12 cellular contexts compared by ENCODE assay signal in the genomic region with DNA sequence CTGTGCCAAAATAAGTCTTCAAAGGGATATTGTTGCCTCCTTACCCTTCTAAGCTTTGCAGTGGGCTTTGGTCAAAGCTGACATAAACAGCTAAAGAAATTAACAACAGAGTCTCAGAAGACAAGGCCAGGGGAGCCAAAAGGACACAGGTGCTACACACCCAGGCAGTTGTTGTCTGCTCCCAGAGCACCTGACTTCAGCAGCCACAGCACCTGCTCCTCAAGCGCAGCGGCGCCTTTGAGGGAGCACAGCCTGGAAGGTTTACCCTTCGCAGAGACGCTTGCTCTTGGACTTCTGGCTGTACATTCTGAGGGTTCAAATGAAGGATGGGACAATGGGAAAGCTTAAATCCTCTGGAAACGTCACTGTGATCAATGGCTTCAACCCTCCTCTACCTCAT. TPM values are rescaled to one million over a fixed set of nuclear protein-coding genes. Genes with fewer than 3 reads are reported as not detected.
A peak's percentile ranks its signal among the peaks of the same experiment; 100 is the strongest.
DNase-seq lines count a peak whose midpoint lies in the region; ATAC-seq and TF ChIP-seq lines count a peak whose summit lies in the region.
"Had no signal": no experiment of that assay in that cellular context is flagged by ENCODE, and none has a peak within 500 bp of the region (broad histone marks: within the 10 kb centered on the region; RNA-seq: fewer than 3 reads in every experiment).

No MANE protein-coding gene starts in this region.

- peak overlapping the region; percentile 76 to 78 for H3K27ac Mint-ChIP-seq in effector memory CD8-positive, alpha-beta T cell
- no peak overlapping the region for H3K27ac Mint-ChIP-seq in activated naive CD4-positive, alpha-beta T cell treated with anti-CD3 and anti-CD28 coated beads, Interleukin-2, amount 50 U/mL, for 72 hours
- H3K27ac Mint-ChIP-seq: T-helper 2 cell treated with Interferon-gamma antibody and Interleukin-4, amounts not matched to agents 5 μg/mL and 100 μg/mL, for 36 hours had no signal

- no peak overlapping the region for H3K9ac ChIP-seq in trophoblast cell (ENCODE audit: low read length)

- H2AFZ ChIP-seq in trophoblast cell (ENCODE audit: insufficient read depth, low read length, poor library complexity), result no peak overlapping the region

- intact Hi-C loops in esophagus muscularis mucosa (cut with DNase I), result no loop called here

- no peak for TF ChIP-seq CTCF in esophagus muscularis mucosa (IDR thresholded peaks at IDR 0.05)

- H2BK120ac ChIP-seq in trophoblast cell (ENCODE audit: insufficient read depth, low read length, poor library complexity), result no peak overlapping the region

- H3K14ac ChIP-seq in trophoblast cell (ENCODE audit: low read length), result no peak overlapping the region

- peak overlapping the region; percentile 21 to 35 for H3K4me3 Mint-ChIP-seq in effector memory CD8-positive, alpha-beta T cell
- H3K4me3 Mint-ChIP-seq: neural crest cell; T-helper 2 cell treated with Interferon-gamma antibody and Interleukin-4, amounts not matched to agents 5 μg/mL and 100 μg/mL, for 36 hours had no signal

- H2BK5ac ChIP-seq in trophoblast cell (ENCODE audit: low read depth, low read length, poor library complexity), result no peak overlapping the region

- peak overlapping the region; percentile 84 for H3K4ac ChIP-seq in trophoblast cell (ENCODE audit: low read depth, low read length)

- H3K9me3 ChIP-seq in trophoblast cell (ENCODE audit: insufficient read depth, low read depth, low read length) (no peaks in the 10 kb centered on the region), esophagus muscularis mucosa (no peaks in the 10 kb centered on the region)

- peaks cover 2% of the 10 kb centered on the region for H3K79me1 ChIP-seq in trophoblast cell (ENCODE audit: low read length)

- no peak overlapping the region for H4K8ac ChIP-seq in trophoblast cell (ENCODE audit: low read depth, low read length)

- peak overlapping the region; percentile 38 for H4K91ac ChIP-seq in trophoblast cell (ENCODE audit: low read depth, low read length)

- H3K9me3 Mint-ChIP-seq in effector memory CD8-positive, alpha-beta T cell, result no peaks in the 10 kb centered on the region
- no peaks in the 10 kb centered on the region for H3K9me3 Mint-ChIP-seq in activated naive CD4-positive, alpha-beta T cell treated with anti-CD3 and anti-CD28 coated beads, Interleukin-2, amount 50 U/mL, for 72 hours
- H3K9me3 Mint-ChIP-seq: neural crest cell; T-helper 2 cell treated with Interferon-gamma antibody and Interleukin-4, amounts not matched to agents 5 μg/mL and 100 μg/mL, for 36 hours had no signal

- H3K27me3 ChIP-seq in trophoblast cell (ENCODE audit: insufficient read depth, low read length) (no peaks in the 10 kb centered on the region), esophagus muscularis mucosa (no peaks in the 10 kb centered on the region)

- peaks cover 8 to 20% of the 10 kb centered on the region in 2 experiments for H3K4me1 ChIP-seq in trophoblast cell (ENCODE audit: control insufficient read depth in 1 of 2, insufficient read depth in 2 of 2, low read length in 2 of 2)
- H3K4me1 ChIP-seq in esophagus muscularis mucosa, result peaks cover 54 to 75% (median 73%) of the 10 kb centered on the region in 4 donors

- peaks cover 14% of the 10 kb centered on the region for H3K79me2 ChIP-seq in trophoblast cell (ENCODE audit: control insufficient read depth, insufficient read depth, low read length, poor library complexity)

- no peak for TF ChIP-seq POLR2A in esophagus muscularis mucosa (IDR thresholded peaks at IDR 0.05; ENCODE audit: low read depth)

- H3K23ac ChIP-seq in trophoblast cell (ENCODE audit: low read length), result no peak overlapping the region

- no peaks in the 10 kb centered on the region for H3K27me3 Mint-ChIP-seq in effector memory CD8-positive, alpha-beta T cell

- no CpG with 5 or more reads among the region's 6 CpGs for WGBS in trophoblast cell (ENCODE audit: extremely low coverage, insufficient coverage, insufficient read length)
- WGBS in esophagus muscularis mucosa, result 90% methylated on average over 6 of the region's 6 CpGs

- H3K36me3 Mint-ChIP-seq in effector memory CD8-positive, alpha-beta T cell (ENCODE audit: insufficient read depth), result peaks cover 20% of the 10 kb centered on the region
- H3K36me3 Mint-ChIP-seq in activated naive CD4-positive, alpha-beta T cell treated with anti-CD3 and anti-CD28 coated beads, Interleukin-2, amount 50 U/mL, for 72 hours, result no peaks in the 10 kb centered on the region

- H2AK5ac ChIP-seq in trophoblast cell (ENCODE audit: low read length), result peak overlapping the region; percentile 35

- TF ChIP-seq EP300 in esophagus muscularis mucosa (IDR thresholded peaks at IDR 0.05), result no peak

- peak overlapping the region; percentile 87 for H3K18ac ChIP-seq in trophoblast cell (ENCODE audit: low read length)

- peak overlapping the region; percentile 42 for H2BK12ac ChIP-seq in trophoblast cell (ENCODE audit: low read length)

- H3K4me3 ChIP-seq in trophoblast cell (ENCODE audit: low read depth, low read length) (no peak overlapping the region), esophagus muscularis mucosa (no peak overlapping the region)

- no peak overlapping the region for H4K12ac ChIP-seq in trophoblast cell (ENCODE audit: low read depth, low read length)

- no peak for ATAC-seq in effector memory CD8-positive, alpha-beta T cell (replicated peaks)
- ATAC-seq in activated naive CD4-positive, alpha-beta T cell treated with anti-CD3 and anti-CD28 coated beads, Interleukin-2, amount 50 U/mL, for 72 hours, result no peak
- no peak for ATAC-seq in HG03097 (IDR thresholded peaks at IDR 0.05; ENCODE audit: low FRiP score, unreplicated experiment)

- peak; percentile 83 for DNase-seq in HT-29 (ENCODE audit: low spot score)
- peak; percentile 48 for DNase-seq in NCI-H2196 treated with DMSO at 0.1 percent for 48 hours (lab: John Stamatoyannopoulos, UW; ENCODE audit: unreplicated experiment)
- DNase-seq in effector memory CD8-positive, alpha-beta T cell, result no peak
- no peak for DNase-seq in trophoblast cell
- no peak for DNase-seq in esophagus muscularis mucosa (ENCODE audit: extremely low spot score)
- DNase-seq in EL, result no peak
- no peak for DNase-seq in activated naive CD4-positive, alpha-beta T cell treated with anti-CD3 and anti-CD28 coated beads, Interleukin-2, amount 50 U/mL, for 72 hours (ENCODE audit: low spot score in 2 of 2)
- DNase-seq: activated T-cell treated with anti-CD3 and anti-CD28 coated beads, Interleukin-2, amount 50 U/mL, for 1 hour; stimulated activated CD4-positive, alpha-beta T cell treated with anti-CD3 and anti-CD28 coated beads, Interleukin-4, amount 100 ng/mL, for 24 hours had no signal

- no peak overlapping the region for H3K4me2 ChIP-seq in trophoblast cell (ENCODE audit: low read length)

- H3K36me3 ChIP-seq in trophoblast cell (ENCODE audit: control insufficient read depth in 1 of 2, insufficient read depth in 2 of 2, low read length in 2 of 2) (no peaks in the 10 kb centered on the region), esophagus muscularis mucosa (no peaks in the 10 kb centered on the region)

- H3K4me1 Mint-ChIP-seq in effector memory CD8-positive, alpha-beta T cell (ENCODE audit: low read depth in 2 of 2), result peaks cover 57 to 74% of the 10 kb centered on the region in 2 donors

- no peak overlapping the region for H3K27ac ChIP-seq in trophoblast cell (ENCODE audit: low read depth, low read length)
- no peak overlapping the region for H3K27ac ChIP-seq in esophagus muscularis mucosa (replicated peaks in 1 of 4)

RNA-seq across cellular contexts. Expression of gene B4GALT5, which starts 16.6 kb away (rescaled TPM):
- total RNA-seq in HT-29 (2014; rRNA removed; shearing (Covaris generic)), result 24.1 and 24.5 TPM in 2 replicates
- 38.1 and 39.6 TPM in 2 replicates for polyA plus RNA-seq in trophoblast cell (2013)
- 10 to 100 TPM; 23.3 to 51.2 (median 37.1) TPM for total RNA-seq in esophagus muscularis mucosa
- 10 to 100 TPM in 1 of 2 donors, 1 to 10 TPM in 1; 9.4 to 19.0 TPM for total RNA-seq in activated naive CD4-positive, alpha-beta T cell treated with anti-CD3 and anti-CD28 coated beads, Interleukin-2, amount 50 U/mL, for 72 hours

Comparison
In these comparisons a context has a peak if more than half of its experiments do, and no peak if none do; other contexts are left out.
1. DNase-seq: peak in HT-29 (single experiment) and NCI-H2196 treated with DMSO at 0.1 percent for 48 hours (single experiment); none in effector memory CD8-positive, alpha-beta T cell (0 of 3), trophoblast cell (0 of 2), esophagus muscularis mucosa (single experiment), EL (single experiment) and activated naive CD4-positive, alpha-beta T cell treated with anti-CD3 and anti-CD28 coated beads, Interleukin-2, amount 50 U/mL, for 72 hours (0 of 2).
2. H3K27ac Mint-ChIP-seq: peak in effector memory CD8-positive, alpha-beta T cell (2 of 2); none in activated naive CD4-positive, alpha-beta T cell treated with anti-CD3 and anti-CD28 coated beads, Interleukin-2, amount 50 U/mL, for 72 hours (0 of 2).